ENCODE assay signal across 1 cellular context in genomic region chr13:109315481-109315880, GRCh38.
TF ChIP-seq lines count a peak whose summit lies in the region.

No MANE protein-coding gene starts in this region.

TF ChIP-seq in IMR-90, 13 proteins besides CTCF, POLR2A, EP300 and RAD21 (continued from another document):
- TF ChIP-seq MAZ (IDR thresholded peaks at IDR 0.05; ENCODE audit: borderline replicate concordance, low read depth, low read length) (no peak), BHLHE40 (IDR thresholded peaks at IDR 0.05; ENCODE audit: low read depth, low read length) (no peak), MAFK (IDR thresholded peaks at IDR 0.05; ENCODE audit: low read depth, low read length) (no peak)
TF ChIP-seq in IMR-90: peak in this region for 0.
